In genomic region chr17:42677921-42678781, GRCh38 we compare ENCODE assay signal across 1 cellular context.
TF ChIP-seq lines count a peak whose summit lies in the region.

No MANE protein-coding gene starts in this region.

TF ChIP-seq in HepG2, 621 proteins besides CTCF, POLR2A, EP300 and RAD21 (continued from another document and continues in another):
- TF ChIP-seq TAF1 (CRISPR knock-in tag; IDR thresholded peaks at IDR 0.05) (peak; percentile 77), CENPX (CRISPR knock-in tag; IDR thresholded peaks at IDR 0.05) (no peak), E2F1 (CRISPR knock-in tag; IDR thresholded peaks at IDR 0.05) (peak; percentile 83), TSC22D2 (CRISPR knock-in tag; IDR thresholded peaks at IDR 0.05; ENCODE audit: borderline replicate concordance) (peak; percentile 37), ZNF737 (CRISPR knock-in tag; IDR thresholded peaks at IDR 0.05; ENCODE audit: borderline replicate concordance) (no peak), TGIF2 (CRISPR knock-in tag; IDR thresholded peaks at IDR 0.05) (no peak; the same call in 1 of the 2 replicates), ZNF343 (CRISPR knock-in tag; IDR thresholded peaks at IDR 0.05) (0 out of 2 replicates have a peak, but pooled peaks have one; percentile 42), ZNF383 (CRISPR knock-in tag; IDR thresholded peaks at IDR 0.05; ENCODE audit: borderline replicate concordance) (no peak), ZNF720 (CRISPR knock-in tag; IDR thresholded peaks at IDR 0.05) (no peak), RCOR2 (CRISPR knock-in tag; IDR thresholded peaks at IDR 0.05) (0 out of 2 replicates have a peak, but pooled peaks have one; percentile 48), FOXO1 (CRISPR knock-in tag; IDR thresholded peaks at IDR 0.05) (no peak; the same call in 1 of the 2 replicates), ZNF180 (CRISPR knock-in tag; IDR thresholded peaks at IDR 0.05; ENCODE audit: borderline replicate concordance, low read depth) (peak; percentile 23; the same call in 1 of the 2 replicates), ZNF557 (CRISPR knock-in tag; IDR thresholded peaks at IDR 0.05) (no peak), KDM3A (CRISPR knock-in tag; IDR thresholded peaks at IDR 0.05; ENCODE audit: low read depth) (peak; percentile 47; the same call in 1 of the 2 replicates), SMAD3 (CRISPR knock-in tag; IDR thresholded peaks at IDR 0.05) (peak; percentile 89; the same call in 1 of the 2 replicates), HDAC2 (CRISPR knock-in tag; IDR thresholded peaks at IDR 0.05) (no peak; the same call in none of the 2 replicates), HIC2 (CRISPR knock-in tag; IDR thresholded peaks at IDR 0.05; ENCODE audit: low read depth) (no peak), LRRFIP1 (CRISPR knock-in tag; conservative IDR thresholded peaks at IDR 0.05) (no peak), FOXK1 (CRISPR knock-in tag; IDR thresholded peaks at IDR 0.05; ENCODE audit: borderline replicate concordance, low read depth) (peak; percentile 77; the same call in 1 of the 2 replicates), ZNF253 (CRISPR knock-in tag; IDR thresholded peaks at IDR 0.05; ENCODE audit: borderline replicate concordance) (no peak), STAT5B (CRISPR knock-in tag; IDR thresholded peaks at IDR 0.05) (0 out of 2 replicates have a peak, but pooled peaks have one; percentile 40), ZNF879 (CRISPR knock-in tag; IDR thresholded peaks at IDR 0.05) (no peak), ZNF878 (CRISPR knock-in tag; IDR thresholded peaks at IDR 0.05) (peak; percentile 66), NBN (conservative IDR thresholded peaks at IDR 0.05) (no peak), ZSCAN25 (CRISPR knock-in tag; IDR thresholded peaks at IDR 0.05) (no peak), ZNF614 (CRISPR knock-in tag; IDR thresholded peaks at IDR 0.05; ENCODE audit: borderline replicate concordance) (peak; percentile 25; the same call in 1 of the 2 replicates), ZBTB42 (CRISPR knock-in tag; IDR thresholded peaks at IDR 0.05) (no peak), ZFP37 (CRISPR knock-in tag; IDR thresholded peaks at IDR 0.05; ENCODE audit: borderline replicate concordance) (peak; percentile 91), SMAD9 (CRISPR knock-in tag; IDR thresholded peaks at IDR 0.05) (no peak), ZNF883 (CRISPR knock-in tag; IDR thresholded peaks at IDR 0.05; ENCODE audit: not compliant biosample characterization) (no peak), ZNF468 (CRISPR knock-in tag; IDR thresholded peaks at IDR 0.05) (peak; percentile 57; the same call in 1 of the 2 replicates), KLF6 (CRISPR knock-in tag; IDR thresholded peaks at IDR 0.05) (peak; percentile 87; the same call in 1 of the 2 replicates), DPF2 (CRISPR knock-in tag; IDR thresholded peaks at IDR 0.05; ENCODE audit: borderline replicate concordance, low read depth) (peak; percentile 45; the same call in 1 of the 2 replicates), TIGD3 (CRISPR knock-in tag; IDR thresholded peaks at IDR 0.05; ENCODE audit: borderline replicate concordance) (no peak), SIN3B (IDR thresholded peaks at IDR 0.05; ENCODE audit: low read length) (no peak; the same call in none of the 2 replicates), FOXA1 (IDR thresholded peaks at IDR 0.05) (no peak), FOXA1 (CRISPR knock-in tag; IDR thresholded peaks at IDR 0.05) (peak; percentile 61), ZNF616 (CRISPR knock-in tag; IDR thresholded peaks at IDR 0.05; ENCODE audit: low read depth) (no peak), MXD4 (CRISPR knock-in tag; IDR thresholded peaks at IDR 0.05) (peak; percentile 27; the same call in 1 of the 2 replicates), SCMH1 (CRISPR knock-in tag; IDR thresholded peaks at IDR 0.05; ENCODE audit: borderline replicate concordance) (no peak), MEF2D (CRISPR knock-in tag; IDR thresholded peaks at IDR 0.05) (peak; percentile 33; the same call in 1 of the 2 replicates), ZNF512 (CRISPR knock-in tag; IDR thresholded peaks at IDR 0.05) (no peak), SP4 (CRISPR knock-in tag; IDR thresholded peaks at IDR 0.05) (peak; percentile 70), ZMYM2 (CRISPR knock-in tag; IDR thresholded peaks at IDR 0.05) (no peak), ZHX1 (CRISPR knock-in tag; IDR thresholded peaks at IDR 0.05; ENCODE audit: low read depth) (no peak; the same call in 1 of the 2 replicates), RAD51 (IDR thresholded peaks at IDR 0.05; ENCODE audit: borderline replicate concordance) (no peak), ZNF556 (CRISPR knock-in tag; IDR thresholded peaks at IDR 0.05; ENCODE audit: borderline replicate concordance) (0 out of 2 replicates have a peak, but pooled peaks have one; percentile 4), AGO1 (IDR thresholded peaks at IDR 0.05; ENCODE audit: low read depth, low read length, poor library complexity, severe bottlenecking) (no peak), ARHGAP35 (CRISPR knock-in tag; IDR thresholded peaks at IDR 0.05; ENCODE audit: borderline replicate concordance) (no peak), ZNF576 (CRISPR knock-in tag; IDR thresholded peaks at IDR 0.05) (no peak), ZBTB1 (CRISPR knock-in tag; IDR thresholded peaks at IDR 0.05; ENCODE audit: borderline replicate concordance) (no peak), PRDM10 (CRISPR knock-in tag; IDR thresholded peaks at IDR 0.05; ENCODE audit: low read depth) (peak; percentile 56; the same call in 1 of the 2 replicates), KLF11 (CRISPR knock-in tag; IDR thresholded peaks at IDR 0.05) (no peak), MTERF4 (CRISPR knock-in tag; IDR thresholded peaks at IDR 0.05) (no peak), ZFYVE20 (CRISPR knock-in tag; IDR thresholded peaks at IDR 0.05; ENCODE audit: borderline replicate concordance, low read depth) (no peak), ATF1 (CRISPR knock-in tag; IDR thresholded peaks at IDR 0.05) (no peak)
